ENCODE assay signal across 10 cellular contexts in genomic region chr10:29692121-29692539, GRCh38. TPM values are rescaled to one million over a fixed set of nuclear protein-coding genes. Genes with fewer than 3 reads are reported as not detected.
DNase-seq lines count a peak whose midpoint lies in the region; ATAC-seq and TF ChIP-seq lines count a peak whose summit lies in the region.
"Had no signal": no experiment of that assay in that cellular context is flagged by ENCODE, and none has a peak within 500 bp of the region (broad histone marks: within the 10 kb centered on the region; RNA-seq: fewer than 3 reads in every experiment).

No MANE protein-coding gene starts in this region.

- no peaks in the 10 kb centered on the region for H3K27me3 ChIP-seq in prostate gland (replicated peaks; ENCODE audit: insufficient read depth)

- no peaks in the 10 kb centered on the region for H3K27me3 Mint-ChIP-seq in WTC11 (ENCODE audit: low read depth)

- peaks cover 6% of the 10 kb centered on the region for H3K4me1 ChIP-seq in prostate gland (replicated peaks)

- POLR2A ChIA-PET in WTC11 (lab: Charles Lee): interaction anchor here (1.1 kb wide), 1 partner anchor 43 kb away, joined by 4 read pairs; no protein-coding TSS in a partner anchor

- no peak for TF ChIP-seq CTCF in WTC11 (IDR thresholded peaks at IDR 0.05)
- TF ChIP-seq CTCF in prostate gland (IDR thresholded peaks at IDR 0.05): no peak

- TF ChIP-seq POLR2A in prostate gland (IDR thresholded peaks at IDR 0.05): no peak

- peaks cover 68% of the 10 kb centered on the region for H3K4me1 Mint-ChIP-seq in WTC11

- H3K27ac ChIP-seq in prostate gland: peak overlapping the region; percentile 57 to 58

- 14% methylated on average over 5 of the region's 5 CpGs for WGBS in prostate gland

- H3K36me3 Mint-ChIP-seq in WTC11: peaks cover 4% of the 10 kb centered on the region

- peak; percentile 79 for ATAC-seq in WTC11
- ATAC-seq: activated T-cell treated with anti-CD3 and anti-CD28 coated beads, Interleukin-2, amount 50 U/mL, for 4 hours had no signal

- H3K36me3 ChIP-seq in prostate gland: no peaks in the 10 kb centered on the region

- peak overlapping the region; percentile 96 for H3K27ac Mint-ChIP-seq in WTC11

- H3K9me3 Mint-ChIP-seq in WTC11: 0 out of 2 replicates have a peak, but pooled peaks cover 2% of the 10 kb centered on the region
- H3K9me3 Mint-ChIP-seq: activated T-cell treated with anti-CD3 and anti-CD28 coated beads, Interleukin-2, amount 50 U/mL, for 4 hours had no signal

- H3K4me3 Mint-ChIP-seq in WTC11: peak overlapping the region; percentile 35
- H3K4me3 Mint-ChIP-seq: activated T-cell treated with anti-CD3 and anti-CD28 coated beads, Interleukin-2, amount 50 U/mL, for 4 hours had no signal

- DNase-seq in ELF-1 (ENCODE audit: low read depth, low spot score) (peak; percentile 41), WTC11 (ENCODE audit: low spot score) (no peak), glomerular visceral epithelial cell (ENCODE audit: extremely low spot score) (peak; percentile 25), prostate gland (ENCODE audit: low spot score) (no peak), amygdala (lab: John Stamatoyannopoulos, UW) (no peak), putamen (ENCODE audit: low spot score) (no peak), NCI-H226 (no peak)
- no peak for DNase-seq in effector CD4-positive, alpha-beta T cell
- DNase-seq: activated T-cell treated with anti-CD3 and anti-CD28 coated beads, Interleukin-2, amount 50 U/mL, for 4 hours; NCI-H1694 treated with DMSO at 0.1 percent for 48 hours had no signal

- no peaks in the 10 kb centered on the region for H3K9me3 ChIP-seq in prostate gland

- H3K4me3 ChIP-seq in prostate gland: no peak overlapping the region

- intact Hi-C loops in prostate gland (cut with DNase I): no loop called here

- CTCF ChIA-PET in WTC11 (lab: Charles Lee): interaction anchor here (0.6 to 1.0 kb wide), 3 partner anchors 21 to 175 kb away, joined by 3 to 4 read pairs (median 3); no protein-coding TSS in a partner anchor

TF ChIP-seq in WTC11, 78 proteins besides CTCF, POLR2A, EP300 and RAD21:
- TF ChIP-seq MXD4 (CRISPR knock-in tag; IDR thresholded peaks at IDR 0.05; ENCODE audit: borderline replicate concordance) (no peak), AFF4 (CRISPR knock-in tag; IDR thresholded peaks at IDR 0.05; ENCODE audit: borderline replicate concordance) (no peak), SP1 (CRISPR knock-in tag; conservative IDR thresholded peaks at IDR 0.05) (0 out of 2 replicates have a peak, but pooled peaks have one; percentile 31)

RNA-seq across cellular contexts. Expression of gene SVIL, which starts 57.4 kb away (rescaled TPM):
- total RNA-seq in WTC11 (2021) (27.1 to 28.7 TPM (median 28.0 TPM) in 3 replicates), prostate gland (100 to 1,000 TPM in 1 of 2 donors, 10 to 100 TPM in 1; 92.9 to 524 TPM)

Comparison
In these comparisons a context has a peak if more than half of its experiments do, and no peak if none do; other contexts are left out.
1. DNase-seq: peak in ELF-1 (single experiment) and glomerular visceral epithelial cell (single experiment); none in WTC11 (single experiment), prostate gland (single experiment), amygdala (0 of 56), putamen (single experiment), NCI-H226 (single experiment) and effector CD4-positive, alpha-beta T cell (single experiment).